Comparison of ENCODE assay signal across 8 cellular contexts in genomic region chr12:122895290-122895689, GRCh38. TPM values are rescaled to one million over a fixed set of nuclear protein-coding genes. Genes with fewer than 3 reads are reported as not detected.
DNase-seq lines count a peak whose midpoint lies in the region; ATAC-seq lines count a peak whose summit lies in the region.

No MANE protein-coding gene starts in this region.

- no peak overlapping the region; the same call in 1 of the 2 replicates for H3K27ac ChIP-seq in HUES6 (ENCODE audit: low read depth, low read length)

- peak overlapping the region; percentile 88 to 94 for H3K4me3 Mint-ChIP-seq in stimulated activated naive CD8-positive, alpha-beta T cell treated with anti-CD3 and anti-CD28 coated beads, Interleukin-15, amount 100 ng/mL, for 72 hours

- peak overlapping the region; percentile 86 for H3K9ac ChIP-seq in HUES6 (ENCODE audit: low read length)
- peak overlapping the region; percentile 95 for H3K9ac ChIP-seq in adipocyte (ENCODE audit: low read length)

- H3K4me1 ChIP-seq in HUES6 (ENCODE audit: control insufficient read depth, insufficient read depth, low read length), result peaks cover 43% of the 10 kb centered on the region
- H3K4me1 ChIP-seq in adipocyte (ENCODE audit: control insufficient read depth, insufficient read depth, low read length), result peaks cover 47% of the 10 kb centered on the region

- H3K27ac Mint-ChIP-seq in stimulated activated naive CD8-positive, alpha-beta T cell treated with anti-CD3 and anti-CD28 coated beads, Interleukin-15, amount 100 ng/mL, for 72 hours, result peak overlapping the region; percentile 84 to 96

- H3K36me3 ChIP-seq in HUES6 (ENCODE audit: control insufficient read depth, insufficient read depth, low read length) (no peaks in the 10 kb centered on the region), adipocyte (ENCODE audit: control insufficient read depth, insufficient read depth, low read length, severe bottlenecking) (no peaks in the 10 kb centered on the region)

- H3K4me3 ChIP-seq in HUES6 (ENCODE audit: low read depth, low read length) (peak overlapping the region; percentile 70), adipocyte (ENCODE audit: low read length) (peak overlapping the region; percentile 95), iPS-18c (ENCODE audit: insufficient read depth, low read depth, low read length) (peak overlapping the region; percentile 94)

- peaks cover 99% of the 10 kb centered on the region for H3K4me1 Mint-ChIP-seq in stimulated activated naive CD8-positive, alpha-beta T cell treated with anti-CD3 and anti-CD28 coated beads, Interleukin-15, amount 100 ng/mL, for 72 hours

- H3K27me3 ChIP-seq in HUES6 (ENCODE audit: control insufficient read depth, insufficient read depth, low read length) (peaks cover 33% of the 10 kb centered on the region), adipocyte (replicated peaks; ENCODE audit: control insufficient read depth, insufficient read depth, low read length) (no peaks in the 10 kb centered on the region)

- DNase-seq in adipocyte (ENCODE audit: low read depth), result peak; percentile 53
- no peak for DNase-seq in stimulated activated naive CD8-positive, alpha-beta T cell treated with anti-CD3 and anti-CD28 coated beads, Interleukin-15, amount 100 ng/mL, for 72 hours
- DNase-seq in occipital lobe (lab: John Stamatoyannopoulos, UW), result no peak
- no peak for DNase-seq in COLO668 (lab: John Stamatoyannopoulos, UW; ENCODE audit: unreplicated experiment)
- DNase-seq in activated effector memory CD4-positive, alpha-beta T cell treated with Interleukin-2 at 50 U/mL for 16 hours, result no peak
- DNase-seq in activated effector memory CD4-positive, alpha-beta T cell treated with anti-CD3 and anti-CD28 coated beads, Interleukin-2, amount 50 U/mL, for 16 hours, result no peak

- H3K27me3 Mint-ChIP-seq in stimulated activated naive CD8-positive, alpha-beta T cell treated with anti-CD3 and anti-CD28 coated beads, Interleukin-15, amount 100 ng/mL, for 72 hours, result no peaks in the 10 kb centered on the region

- peaks cover 7 to 9% of the 10 kb centered on the region in 2 donors for H3K9me3 Mint-ChIP-seq in stimulated activated naive CD8-positive, alpha-beta T cell treated with anti-CD3 and anti-CD28 coated beads, Interleukin-15, amount 100 ng/mL, for 72 hours

- ATAC-seq in stimulated activated naive CD8-positive, alpha-beta T cell treated with anti-CD3 and anti-CD28 coated beads, Interleukin-15, amount 100 ng/mL, for 72 hours, result no peak

- H3K9me3 ChIP-seq in HUES6 (ENCODE audit: control insufficient read depth, insufficient read depth, low read depth, low read length), result no peaks in the 10 kb centered on the region
- no peaks in the 10 kb centered on the region for H3K9me3 ChIP-seq in adipocyte (ENCODE audit: control insufficient read depth, low read length)
- H3K9me3 ChIP-seq in iPS-18c (ENCODE audit: control insufficient read depth, insufficient read depth, low read length), result peaks cover 3% of the 10 kb centered on the region

RNA-seq across cellular contexts. Expression of gene VPS37B, which starts 0.6 kb away (rescaled TPM):
- 15.3 TPM for total RNA-seq in occipital lobe
